In genomic region chrX:13669755-13670154, GRCh38 we compare ENCODE assay signal across 8 cellular contexts. TPM values are rescaled to one million over a fixed set of nuclear protein-coding genes. Genes with fewer than 3 reads are reported as not detected.
DNase-seq lines count a peak whose midpoint lies in the region; ATAC-seq, FAIRE-seq and TF ChIP-seq lines count a peak whose summit lies in the region.
"Not testable (repeated sequence)": the region's sequence is repeated elsewhere in the genome, so short reads cannot be mapped to it uniquely, and the experiment has no call there.

No MANE protein-coding gene starts in this region.

- H3K9ac ChIP-seq in KMS-11 = peak overlapping the region; percentile 68; the same call in 1 of the 2 replicates
- H3K9ac ChIP-seq in HepG2 (ENCODE audit: insufficient read depth, low read depth, low read length); parathyroid adenoma: not testable (repeated sequence)

- FAIRE-seq in HepG2 (lab: Jason Lieb, UNC) = not testable (repeated sequence)

- BruUV-seq in HepG2 (replicated peaks; lab: Mats Ljungman, UMichigan) = not testable (repeated sequence)

- not testable (repeated sequence) for H3K9me3 ChIP-seq in CD4-positive, CD25-positive, alpha-beta regulatory T cell (ENCODE audit: control insufficient read depth in 2 of 2, low read length in 2 of 2); HepG2 (ENCODE audit: low read length); parathyroid adenoma (ENCODE audit: control insufficient read depth, low read length); stomach

- not testable (repeated sequence) for H3K4me1 ChIP-seq in CD4-positive, CD25-positive, alpha-beta regulatory T cell (ENCODE audit: control insufficient read depth, insufficient read depth, low read length, poor library complexity, severe bottlenecking); HepG2 (ENCODE audit: insufficient read depth, low read length); parathyroid adenoma
- H3K4me1 ChIP-seq in KMS-11 (ENCODE audit: low read depth, poor library complexity, severe bottlenecking) = peaks cover 60% of the 10 kb centered on the region
- peaks cover 0 to 19% (median 7%) of the 10 kb centered on the region in 4 donors for H3K4me1 ChIP-seq in stomach

- not testable (repeated sequence) for H3K27me3 ChIP-seq in CD4-positive, CD25-positive, alpha-beta regulatory T cell (ENCODE audit: control insufficient read depth, insufficient read depth, low read length); KMS-11 (ENCODE audit: insufficient read depth, low read depth); HepG2 (ENCODE audit: control insufficient read depth in 1 of 2, insufficient read depth in 2 of 2, low read length in 2 of 2); parathyroid adenoma (ENCODE audit: control insufficient read depth, insufficient read depth, low read length); stomach

- H2AFZ ChIP-seq in KMS-11 (ENCODE audit: low read depth) (peak overlapping the region; percentile 15; the same call in 1 of the 2 replicates), parathyroid adenoma (peak overlapping the region; percentile 58)
- H2AFZ ChIP-seq in HepG2 (ENCODE audit: low read length) = not testable (repeated sequence)

- not testable (repeated sequence) for H3K4me1 Mint-ChIP-seq in CD4-positive, CD25-positive, alpha-beta regulatory T cell; effector memory CD8-positive, alpha-beta T cell (ENCODE audit: low read depth in 2 of 2)
- H3K4me1 Mint-ChIP-seq in activated CD4-positive, alpha-beta T cell treated with anti-CD3 and anti-CD28 coated beads, Interleukin-2, amount 10 ng/mL, durations not matched to agents 24 days and 14 days = peaks cover 11% of the 10 kb centered on the region
- peaks cover 14% of the 10 kb centered on the region for H3K4me1 Mint-ChIP-seq in activated naive CD8-positive, alpha-beta T cell (ENCODE audit: low read depth)

- H3K27me3 Mint-ChIP-seq in CD4-positive, CD25-positive, alpha-beta regulatory T cell; activated CD4-positive, alpha-beta T cell treated with anti-CD3 and anti-CD28 coated beads, Interleukin-2, amount 10 ng/mL, durations not matched to agents 24 days and 14 days; activated naive CD8-positive, alpha-beta T cell; effector memory CD8-positive, alpha-beta T cell: not testable (repeated sequence)

- H3K36me3 ChIP-seq in CD4-positive, CD25-positive, alpha-beta regulatory T cell (ENCODE audit: control insufficient read depth, insufficient read depth, low read length); KMS-11 (ENCODE audit: insufficient read depth); HepG2 (replicated peaks in 1 of 2; ENCODE audit: control insufficient read depth in 1 of 2, insufficient read depth in 2 of 2, low read length in 2 of 2); parathyroid adenoma (ENCODE audit: control insufficient read depth, insufficient read depth, low read length); stomach: not testable (repeated sequence)

- peaks cover 26% of the 10 kb centered on the region for H3K36me3 Mint-ChIP-seq in CD4-positive, CD25-positive, alpha-beta regulatory T cell
- H3K36me3 Mint-ChIP-seq in activated CD4-positive, alpha-beta T cell treated with anti-CD3 and anti-CD28 coated beads, Interleukin-2, amount 10 ng/mL, durations not matched to agents 24 days and 14 days (ENCODE audit: low read depth) = peaks cover 21% of the 10 kb centered on the region
- not testable (repeated sequence) for H3K36me3 Mint-ChIP-seq in activated naive CD8-positive, alpha-beta T cell; effector memory CD8-positive, alpha-beta T cell (ENCODE audit: insufficient read depth)

- not testable (repeated sequence) for TF ChIP-seq POLR2A in HepG2 (IDR thresholded peaks at IDR 0.05; ENCODE audit: insufficient read depth in 1 of 2, low read depth in 2 of 2, low read length in 2 of 2); stomach (IDR thresholded peaks at IDR 0.05)

- not testable (repeated sequence) for H4K20me1 ChIP-seq in KMS-11 (ENCODE audit: insufficient read depth); HepG2 (ENCODE audit: insufficient read depth, low read length)

- in situ Hi-C loops in HepG2 (cut with HindIII; ENCODE audit: extremely low pct_ligation_motif_present, low pct_unique_long_range_greater_than_20kb) = not testable (repeated sequence)

- not testable (repeated sequence) for ATAC-seq in CD4-positive, CD25-positive, alpha-beta regulatory T cell (ENCODE audit: low read depth in 2 of 2); effector memory CD8-positive, alpha-beta T cell (replicated peaks); HepG2

- H3K4me2 ChIP-seq in KMS-11 = peak overlapping the region; percentile 49; the same call in 1 of the 2 replicates
- 0 out of 2 replicates have a peak overlapping the region, but pooled peaks have one; percentile 57 for H3K4me2 ChIP-seq in HepG2 (ENCODE audit: low read depth, low read length)
- H3K4me2 ChIP-seq in parathyroid adenoma (ENCODE audit: low read length) = peak overlapping the region; percentile 35

- TF ChIP-seq EP300 in HepG2 (IDR thresholded peaks at IDR 0.05; ENCODE audit: low read depth in 2 of 2, low read length in 2 of 2); HepG2 (CRISPR knock-in tag; IDR thresholded peaks at IDR 0.05; ENCODE audit: borderline replicate concordance); stomach (IDR thresholded peaks at IDR 0.05): not testable (repeated sequence)

- WGBS in HepG2 (ENCODE audit: low lambda C conversion rate) = 98% methylated on average over 8 of the region's 8 CpGs
- WGBS in stomach, 5 donors = 82 to 93% (median 86%) methylated on average over 7 to 8 of the region's 8 CpGs

- not testable (repeated sequence) for H3K27ac ChIP-seq in CD4-positive, CD25-positive, alpha-beta regulatory T cell (ENCODE audit: insufficient read depth, low read length, poor library complexity, severe bottlenecking); HepG2 (ENCODE audit: extremely low read length, insufficient read depth, low read length)
- peak overlapping the region; percentile 92 for H3K27ac ChIP-seq in KMS-11
- H3K27ac ChIP-seq in parathyroid adenoma = peak overlapping the region; percentile 68
- peak overlapping the region; percentile 43 to 57 (median 53) for H3K27ac ChIP-seq in stomach

- H3K27ac Mint-ChIP-seq in CD4-positive, CD25-positive, alpha-beta regulatory T cell = peak overlapping the region in 1 of 3 donors; percentile 86
- H3K27ac Mint-ChIP-seq in activated CD4-positive, alpha-beta T cell treated with anti-CD3 and anti-CD28 coated beads, Interleukin-2, amount 10 ng/mL, durations not matched to agents 24 days and 14 days = peak overlapping the region; percentile 93
- H3K27ac Mint-ChIP-seq in activated naive CD8-positive, alpha-beta T cell = peak overlapping the region; percentile 91
- H3K27ac Mint-ChIP-seq in effector memory CD8-positive, alpha-beta T cell = peak overlapping the region; percentile 80 to 89

- TF ChIP-seq RAD21 in HepG2 (CRISPR knock-in tag; IDR thresholded peaks at IDR 0.05) = not testable (repeated sequence)

- not testable (repeated sequence) for H3K9me3 Mint-ChIP-seq in CD4-positive, CD25-positive, alpha-beta regulatory T cell; activated CD4-positive, alpha-beta T cell treated with anti-CD3 and anti-CD28 coated beads, Interleukin-2, amount 10 ng/mL, durations not matched to agents 24 days and 14 days; activated naive CD8-positive, alpha-beta T cell (ENCODE audit: low read depth); effector memory CD8-positive, alpha-beta T cell

- not testable (repeated sequence) for H3K79me2 ChIP-seq in KMS-11 (ENCODE audit: insufficient read depth, low read depth); HepG2 (ENCODE audit: insufficient read depth, low read length); parathyroid adenoma

- H3K4me3 Mint-ChIP-seq in CD4-positive, CD25-positive, alpha-beta regulatory T cell; activated CD4-positive, alpha-beta T cell treated with anti-CD3 and anti-CD28 coated beads, Interleukin-2, amount 10 ng/mL, durations not matched to agents 24 days and 14 days: not testable (repeated sequence)
- peak overlapping the region; percentile 51 for H3K4me3 Mint-ChIP-seq in activated naive CD8-positive, alpha-beta T cell
- H3K4me3 Mint-ChIP-seq in effector memory CD8-positive, alpha-beta T cell = peak overlapping the region; percentile 38 to 61

- POLR2A ChIA-PET in HepG2 (lab: Yijun Ruan, JAX) = interaction anchor here (1.0 kb wide), 2 partner anchors 19 to 65 kb away, joined by 4 read pairs; partner anchors contain the start of genes OFD1, RAB9A and TRAPPC2

- intact Hi-C loops in activated CD4-positive, alpha-beta T cell treated with anti-CD3 and anti-CD28 coated beads, Interleukin-2, amount 10 ng/mL, durations not matched to agents 24 days and 14 days (cut with micrococcal nuclease) = loop anchor here (1.0 to 2.0 kb wide), 3 partner anchors 17 to 358 kb away; partner anchors contain the start of gene TCEANC
- intact Hi-C loops in HepG2 (cut with micrococcal nuclease; ENCODE audit: unreplicated experiment); stomach (cut with DNase I; ENCODE audit: low total_unique reads): not testable (repeated sequence)

- not testable (repeated sequence) for TF ChIP-seq CTCF in KMS-11 (conservative IDR thresholded peaks at IDR 0.05; ENCODE audit: low read depth, low read length); HepG2 (CRISPR knock-in tag; IDR thresholded peaks at IDR 0.05); parathyroid adenoma (IDR thresholded peaks at IDR 0.05); stomach (IDR thresholded peaks at IDR 0.05)

- H3K4me3 ChIP-seq in CD4-positive, CD25-positive, alpha-beta regulatory T cell (ENCODE audit: low read depth, low read length) = peak overlapping the region; percentile 57
- H3K4me3 ChIP-seq in KMS-11 (IDR thresholded peaks at IDR 0.05; ENCODE audit: insufficient read depth, low read depth, low read length); HepG2 (replicated peaks in 1 of 3; ENCODE audit: insufficient read depth in 1 of 3, low read depth in 2 of 3, low read length in 3 of 3); parathyroid adenoma (ENCODE audit: low read depth, low read length); stomach: not testable (repeated sequence)

- DNase-seq in CD4-positive, CD25-positive, alpha-beta regulatory T cell; activated CD4-positive, alpha-beta T cell treated with anti-CD3 and anti-CD28 coated beads, Interleukin-2, amount 10 ng/mL, durations not matched to agents 24 days and 14 days; effector memory CD8-positive, alpha-beta T cell; HepG2 (ENCODE audit: low spot score); stomach: not testable (repeated sequence)

- CTCF ChIA-PET in HepG2 (lab: Yijun Ruan, JAX; ENCODE audit: low intra/inter-chr PET ratio, low total read pairs) = not testable (repeated sequence)

RNA-seq across cellular contexts. Expression of gene TCEANC, which starts 16.8 kb away (rescaled TPM):
- 7.0 TPM for total RNA-seq in CD4-positive, CD25-positive, alpha-beta regulatory T cell
- 10 to 100 TPM in 2 of 4 donors, 1 to 10 TPM in 2; 7.1 to 13.3 (median 9.7) TPM for polyA plus RNA-seq in CD4-positive, CD25-positive, alpha-beta regulatory T cell
- 3.0 and 4.2 TPM in 2 replicates for total RNA-seq in activated CD4-positive, alpha-beta T cell treated with anti-CD3 and anti-CD28 coated beads, Interleukin-2, amount 10 ng/mL, durations not matched to agents 24 days and 14 days
- total RNA-seq in HepG2 (2016; rRNA removed; fragmentation: Illumina TruSeq; extraction: Trizol) = 0.97 and 1.5 TPM in 2 replicates
- 1.1 and 1.8 TPM in 2 replicates for total RNA-seq in HepG2 (2016; cell fraction: cytosol; rRNA removed; fragmentation: Illumina TruSeq; extraction: Trizol; ENCODE audit: low read depth)
- total RNA-seq in HepG2 (2016; cell fraction: insoluble cytoplasmic fraction; rRNA removed; fragmentation: Illumina TruSeq; extraction: Trizol) = 1.3 TPM in 2 replicates
- 1.4 and 1.6 TPM in 2 replicates for total RNA-seq in HepG2 (2016; cell fraction: membrane; rRNA removed; fragmentation: Illumina TruSeq; extraction: Trizol)
- 0.81 and 1.1 TPM in 2 replicates for total RNA-seq in HepG2 (2016; cell fraction: nucleus; rRNA removed; fragmentation: Illumina TruSeq; extraction: Trizol)
- polyA plus RNA-seq in HepG2 (2011; rRNA removed) = 0.51 and 0.61 TPM in 2 replicates
- polyA plus RNA-seq in HepG2 (2011; cell fraction: cytosol; rRNA removed) = 0.17 and 0.24 TPM in 2 replicates
- polyA plus RNA-seq in HepG2 (2011; cell fraction: nucleus; rRNA removed) = 0.48 and 0.66 TPM in 2 replicates
- 0.45 and 0.56 TPM in 2 replicates for polyA plus RNA-seq in HepG2 (2012)
- polyA plus RNA-seq in HepG2 (2016; cell fraction: cytosol; fragmentation: Illumina TruSeq; extraction: Trizol; ENCODE audit: low read depth) = 0.11 and 0.14 TPM in 2 replicates
- 0.73 and 0.97 TPM in 2 replicates for polyA plus RNA-seq in HepG2 (2016; cell fraction: insoluble cytoplasmic fraction; fragmentation: Illumina TruSeq; extraction: Trizol; ENCODE audit: low read depth)
- 0.19 and 0.39 TPM in 2 replicates for polyA plus RNA-seq in HepG2 (2016; cell fraction: membrane; fragmentation: Illumina TruSeq; extraction: Trizol; ENCODE audit: low read depth)
- 0.93 and 2.3 TPM in 2 replicates for polyA plus RNA-seq in HepG2 (2016; cell fraction: nucleus; fragmentation: Illumina TruSeq; extraction: Trizol; ENCODE audit: insufficient read depth, low read depth)
- 2.2 TPM in 1 of 2 replicates, not detected in the other for polyA minus RNA-seq in HepG2 (2011; rRNA and poly(A)+ RNA removed; ENCODE audit: low replicate concordance)
- 0.26 and 0.49 TPM in 2 replicates for polyA minus RNA-seq in HepG2 (2011; cell fraction: cytosol; rRNA and poly(A)+ RNA removed)
- polyA minus RNA-seq in HepG2 (2011; cell fraction: nucleus; rRNA and poly(A)+ RNA removed) = 0.77 and 2.2 TPM in 2 replicates
- total RNA-seq in stomach = 10 to 100 TPM in 2 of 5 donors, 1 to 10 TPM in 3; 3.2 to 25.7 (median 5.9) TPM
- polyA plus RNA-seq in stomach = 1 to 10 TPM; 1.2 to 3.8 (median 1.2) TPM

RNA-seq across cellular contexts. Expression of gene RAB9A, which starts 19.2 kb away (rescaled TPM):
- 22.8 TPM for total RNA-seq in CD4-positive, CD25-positive, alpha-beta regulatory T cell
- 10 to 100 TPM; 23.1 to 33.4 (median 26.7) TPM for polyA plus RNA-seq in CD4-positive, CD25-positive, alpha-beta regulatory T cell
- 9.2 and 10.8 TPM in 2 replicates for total RNA-seq in activated CD4-positive, alpha-beta T cell treated with anti-CD3 and anti-CD28 coated beads, Interleukin-2, amount 10 ng/mL, durations not matched to agents 24 days and 14 days
- total RNA-seq in HepG2 (2016; rRNA removed; fragmentation: Illumina TruSeq; extraction: Trizol) (23.1 and 31.2 TPM in 2 replicates), stomach (10 to 100 TPM in 3 of 5 donors, 1 to 10 TPM in 2; 2.6 to 55.1 (median 10.4) TPM)
- total RNA-seq in HepG2 (2016; cell fraction: cytosol; rRNA removed; fragmentation: Illumina TruSeq; extraction: Trizol; ENCODE audit: low read depth) = 5.2 and 5.7 TPM in 2 replicates
- total RNA-seq in HepG2 (2016; cell fraction: insoluble cytoplasmic fraction; rRNA removed; fragmentation: Illumina TruSeq; extraction: Trizol) = 23.1 and 33.7 TPM in 2 replicates
- total RNA-seq in HepG2 (2016; cell fraction: membrane; rRNA removed; fragmentation: Illumina TruSeq; extraction: Trizol) = 9.9 and 14.7 TPM in 2 replicates
- 8.6 and 10.6 TPM in 2 replicates for total RNA-seq in HepG2 (2016; cell fraction: nucleus; rRNA removed; fragmentation: Illumina TruSeq; extraction: Trizol)
- polyA plus RNA-seq in HepG2 (2011; rRNA removed) (8.6 and 10.5 TPM in 2 replicates), stomach (10 to 100 TPM; 12.4 to 33.6 (median 26.6) TPM)
- polyA plus RNA-seq in HepG2 (2011; cell fraction: cytosol; rRNA removed) = 6.1 and 10.2 TPM in 2 replicates
- polyA plus RNA-seq in HepG2 (2011; cell fraction: nucleus; rRNA removed) = 2.2 and 2.9 TPM in 2 replicates
- 12.1 and 12.3 TPM in 2 replicates for polyA plus RNA-seq in HepG2 (2012)
- 5.3 and 6.9 TPM in 2 replicates for polyA plus RNA-seq in HepG2 (2016; cell fraction: cytosol; fragmentation: Illumina TruSeq; extraction: Trizol; ENCODE audit: low read depth)
- polyA plus RNA-seq in HepG2 (2016; cell fraction: insoluble cytoplasmic fraction; fragmentation: Illumina TruSeq; extraction: Trizol; ENCODE audit: low read depth) = 31.8 and 35.2 TPM in 2 replicates
- polyA plus RNA-seq in HepG2 (2016; cell fraction: membrane; fragmentation: Illumina TruSeq; extraction: Trizol; ENCODE audit: low read depth) = 9.8 and 10.7 TPM in 2 replicates
- 15.4 and 15.8 TPM in 2 replicates for polyA plus RNA-seq in HepG2 (2016; cell fraction: nucleus; fragmentation: Illumina TruSeq; extraction: Trizol; ENCODE audit: insufficient read depth, low read depth)
- polyA minus RNA-seq in HepG2 (2011; rRNA and poly(A)+ RNA removed; ENCODE audit: low replicate concordance) = 2.7 and 14.6 TPM in 2 replicates
- polyA minus RNA-seq in HepG2 (2011; cell fraction: cytosol; rRNA and poly(A)+ RNA removed) = 6.7 and 10.1 TPM in 2 replicates
- polyA minus RNA-seq in HepG2 (2011; cell fraction: nucleus; rRNA and poly(A)+ RNA removed) = 3.1 and 4.6 TPM in 2 replicates
